In the genomic region with DNA sequence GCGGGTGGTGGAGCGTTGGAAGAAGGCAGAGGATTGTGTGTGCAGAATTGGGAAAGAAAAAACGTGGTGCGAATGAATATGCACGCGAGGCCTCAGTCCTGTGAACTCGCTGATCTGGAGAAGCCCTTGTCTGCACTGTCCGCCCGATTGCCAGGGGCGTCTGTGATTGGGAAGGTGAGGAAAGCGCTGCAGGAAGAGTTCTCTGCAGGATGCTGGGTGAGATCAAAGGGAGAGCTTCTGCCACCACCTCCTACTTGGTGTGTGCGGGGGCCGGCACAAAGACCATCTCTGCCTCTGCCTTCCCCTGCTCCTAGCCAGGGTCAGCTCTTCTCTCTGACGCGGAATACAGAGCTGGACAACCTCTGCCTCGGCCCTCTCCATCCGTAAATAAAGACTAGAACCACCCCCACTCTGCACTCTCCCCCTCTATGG, we compare ENCODE assay signal across 1 cellular context.
TF ChIP-seq lines count a peak whose summit lies in the region.

No MANE protein-coding gene starts in this region.

TF ChIP-seq in endothelial cell of umbilical vein, 7 proteins besides CTCF, POLR2A, EP300 and RAD21:
- no peak for TF ChIP-seq GATA2 (IDR thresholded peaks at IDR 0.05; ENCODE audit: insufficient read depth, insufficient read length, low read depth, low read length)
- no peak for TF ChIP-seq MYC (IDR thresholded peaks at IDR 0.05; ENCODE audit: low read depth, low read length)
- no peak for TF ChIP-seq JUN (IDR thresholded peaks at IDR 0.05; ENCODE audit: borderline replicate concordance, insufficient read depth, insufficient read length, low read depth)
TF ChIP-seq in endothelial cell of umbilical vein: peak in this region for 0.
